In genomic region chr19:55198651-55199050, GRCh38 we compare ENCODE assay signal across 1 cellular context.
TF ChIP-seq lines count a peak whose summit lies in the region.

No MANE protein-coding gene starts in this region.

TF ChIP-seq in GM23338, 12 proteins besides CTCF, POLR2A, EP300 and RAD21:
- TF ChIP-seq, protein P1, sequence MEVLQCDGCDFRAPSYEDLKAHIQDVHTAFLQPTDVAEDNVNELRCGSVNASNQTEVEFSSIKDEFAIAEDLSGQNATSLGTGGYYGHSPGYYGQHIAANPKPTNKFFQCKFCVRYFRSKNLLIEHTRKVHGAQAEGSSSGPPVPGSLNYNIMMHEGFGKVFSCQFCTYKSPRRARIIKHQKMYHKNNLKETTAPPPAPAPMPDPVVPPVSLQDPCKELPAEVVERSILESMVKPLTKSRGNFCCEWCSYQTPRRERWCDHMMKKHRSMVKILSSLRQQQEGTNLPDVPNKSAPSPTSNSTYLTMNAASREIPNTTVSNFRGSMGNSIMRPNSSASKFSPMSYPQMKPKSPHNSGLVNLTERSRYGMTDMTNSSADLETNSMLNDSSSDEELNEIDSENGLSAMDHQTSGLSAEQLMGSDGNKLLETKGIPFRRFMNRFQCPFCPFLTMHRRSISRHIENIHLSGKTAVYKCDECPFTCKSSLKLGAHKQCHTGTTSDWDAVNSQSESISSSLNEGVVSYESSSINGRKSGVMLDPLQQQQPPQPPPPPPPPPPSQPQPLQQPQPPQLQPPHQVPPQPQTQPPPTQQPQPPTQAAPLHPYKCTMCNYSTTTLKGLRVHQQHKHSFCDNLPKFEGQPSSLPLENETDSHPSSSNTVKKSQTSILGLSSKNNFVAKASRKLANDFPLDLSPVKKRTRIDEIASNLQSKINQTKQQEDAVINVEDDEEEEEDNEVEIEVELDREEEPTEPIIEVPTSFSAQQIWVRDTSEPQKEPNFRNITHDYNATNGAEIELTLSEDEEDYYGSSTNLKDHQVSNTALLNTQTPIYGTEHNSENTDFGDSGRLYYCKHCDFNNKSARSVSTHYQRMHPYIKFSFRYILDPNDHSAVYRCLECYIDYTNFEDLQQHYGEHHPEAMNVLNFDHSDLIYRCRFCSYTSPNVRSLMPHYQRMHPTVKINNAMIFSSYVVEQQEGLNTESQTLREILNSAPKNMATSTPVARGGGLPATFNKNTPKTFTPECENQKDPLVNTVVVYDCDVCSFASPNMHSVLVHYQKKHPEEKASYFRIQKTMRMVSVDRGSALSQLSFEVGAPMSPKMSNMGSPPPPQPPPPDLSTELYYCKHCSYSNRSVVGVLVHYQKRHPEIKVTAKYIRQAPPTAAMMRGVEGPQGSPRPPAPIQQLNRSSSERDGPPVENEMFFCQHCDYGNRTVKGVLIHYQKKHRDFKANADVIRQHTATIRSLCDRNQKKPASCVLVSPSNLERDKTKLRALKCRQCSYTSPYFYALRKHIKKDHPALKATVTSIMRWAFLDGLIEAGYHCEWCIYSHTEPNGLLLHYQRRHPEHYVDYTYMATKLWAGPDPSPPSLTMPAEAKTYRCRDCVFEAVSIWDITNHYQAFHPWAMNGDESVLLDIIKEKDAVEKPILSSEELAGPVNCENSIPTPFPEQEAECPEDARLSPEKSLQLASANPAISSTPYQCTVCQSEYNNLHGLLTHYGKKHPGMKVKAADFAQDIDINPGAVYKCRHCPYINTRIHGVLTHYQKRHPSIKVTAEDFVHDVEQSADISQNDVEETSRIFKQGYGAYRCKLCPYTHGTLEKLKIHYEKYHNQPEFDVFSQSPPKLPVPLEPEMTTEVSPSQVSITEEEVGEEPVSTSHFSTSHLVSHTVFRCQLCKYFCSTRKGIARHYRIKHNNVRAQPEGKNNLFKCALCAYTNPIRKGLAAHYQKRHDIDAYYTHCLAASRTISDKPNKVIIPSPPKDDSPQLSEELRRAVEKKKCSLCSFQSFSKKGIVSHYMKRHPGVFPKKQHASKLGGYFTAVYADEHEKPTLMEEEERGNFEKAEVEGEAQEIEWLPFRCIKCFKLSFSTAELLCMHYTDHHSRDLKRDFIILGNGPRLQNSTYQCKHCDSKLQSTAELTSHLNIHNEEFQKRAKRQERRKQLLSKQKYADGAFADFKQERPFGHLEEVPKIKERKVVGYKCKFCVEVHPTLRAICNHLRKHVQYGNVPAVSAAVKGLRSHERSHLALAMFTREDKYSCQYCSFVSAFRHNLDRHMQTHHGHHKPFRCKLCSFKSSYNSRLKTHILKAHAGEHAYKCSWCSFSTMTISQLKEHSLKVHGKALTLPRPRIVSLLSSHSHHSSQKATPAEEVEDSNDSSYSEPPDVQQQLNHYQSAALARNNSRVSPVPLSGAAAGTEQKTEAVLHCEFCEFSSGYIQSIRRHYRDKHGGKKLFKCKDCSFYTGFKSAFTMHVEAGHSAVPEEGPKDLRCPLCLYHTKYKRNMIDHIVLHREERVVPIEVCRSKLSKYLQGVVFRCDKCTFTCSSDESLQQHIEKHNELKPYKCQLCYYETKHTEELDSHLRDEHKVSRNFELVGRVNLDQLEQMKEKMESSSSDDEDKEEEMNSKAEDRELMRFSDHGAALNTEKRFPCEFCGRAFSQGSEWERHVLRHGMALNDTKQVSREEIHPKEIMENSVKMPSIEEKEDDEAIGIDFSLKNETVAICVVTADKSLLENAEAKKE (CRISPR knock-in tag; IDR thresholded peaks at IDR 0.05), result no peak
- TF ChIP-seq, protein P2, sequence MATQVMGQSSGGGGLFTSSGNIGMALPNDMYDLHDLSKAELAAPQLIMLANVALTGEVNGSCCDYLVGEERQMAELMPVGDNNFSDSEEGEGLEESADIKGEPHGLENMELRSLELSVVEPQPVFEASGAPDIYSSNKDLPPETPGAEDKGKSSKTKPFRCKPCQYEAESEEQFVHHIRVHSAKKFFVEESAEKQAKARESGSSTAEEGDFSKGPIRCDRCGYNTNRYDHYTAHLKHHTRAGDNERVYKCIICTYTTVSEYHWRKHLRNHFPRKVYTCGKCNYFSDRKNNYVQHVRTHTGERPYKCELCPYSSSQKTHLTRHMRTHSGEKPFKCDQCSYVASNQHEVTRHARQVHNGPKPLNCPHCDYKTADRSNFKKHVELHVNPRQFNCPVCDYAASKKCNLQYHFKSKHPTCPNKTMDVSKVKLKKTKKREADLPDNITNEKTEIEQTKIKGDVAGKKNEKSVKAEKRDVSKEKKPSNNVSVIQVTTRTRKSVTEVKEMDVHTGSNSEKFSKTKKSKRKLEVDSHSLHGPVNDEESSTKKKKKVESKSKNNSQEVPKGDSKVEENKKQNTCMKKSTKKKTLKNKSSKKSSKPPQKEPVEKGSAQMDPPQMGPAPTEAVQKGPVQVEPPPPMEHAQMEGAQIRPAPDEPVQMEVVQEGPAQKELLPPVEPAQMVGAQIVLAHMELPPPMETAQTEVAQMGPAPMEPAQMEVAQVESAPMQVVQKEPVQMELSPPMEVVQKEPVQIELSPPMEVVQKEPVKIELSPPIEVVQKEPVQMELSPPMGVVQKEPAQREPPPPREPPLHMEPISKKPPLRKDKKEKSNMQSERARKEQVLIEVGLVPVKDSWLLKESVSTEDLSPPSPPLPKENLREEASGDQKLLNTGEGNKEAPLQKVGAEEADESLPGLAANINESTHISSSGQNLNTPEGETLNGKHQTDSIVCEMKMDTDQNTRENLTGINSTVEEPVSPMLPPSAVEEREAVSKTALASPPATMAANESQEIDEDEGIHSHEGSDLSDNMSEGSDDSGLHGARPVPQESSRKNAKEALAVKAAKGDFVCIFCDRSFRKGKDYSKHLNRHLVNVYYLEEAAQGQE (IDR thresholded peaks at IDR 0.05; ENCODE audit: unreplicated experiment), result peak; percentile 73
